In the genomic region with DNA sequence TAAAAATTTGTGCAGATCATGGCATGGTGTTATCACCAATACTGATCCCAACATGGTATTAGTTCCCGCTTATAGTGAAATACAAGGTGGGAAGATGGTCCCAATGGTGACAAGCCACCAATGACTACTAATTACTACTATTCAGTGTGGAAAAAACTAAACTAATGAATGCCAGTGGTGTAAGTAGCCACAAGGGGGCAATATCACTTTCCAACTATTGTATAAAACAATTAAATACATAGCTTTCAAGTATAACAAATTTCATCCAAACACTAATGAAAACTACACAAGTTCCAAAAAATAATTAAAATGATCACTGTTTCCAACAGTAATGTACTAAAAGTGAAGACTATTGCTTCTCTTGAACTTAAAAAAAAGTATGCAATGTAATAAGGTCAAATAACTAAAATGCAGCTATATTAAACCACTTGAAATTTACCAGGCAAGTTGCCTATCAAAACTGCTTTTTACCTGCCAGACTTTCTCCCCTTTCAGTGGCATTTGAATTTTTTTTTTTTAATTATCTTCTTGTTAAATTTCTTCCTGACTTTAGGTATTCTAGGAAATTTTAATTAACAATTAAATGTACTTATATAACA, we compare ENCODE assay signal across 8 cellular contexts. TPM values are rescaled to one million over a fixed set of nuclear protein-coding genes. Genes with fewer than 3 reads are reported as not detected.
DNase-seq lines count a peak whose midpoint lies in the region; ATAC-seq, FAIRE-seq and TF ChIP-seq lines count a peak whose summit lies in the region.

No MANE protein-coding gene starts in this region.

- CTCF ChIA-PET in BJ (lab: Yijun Ruan, JAX), result interaction anchor here (0.6 to 3.9 kb wide), 21 partner anchors 8 to 176 kb away, joined by 3 to 110 read pairs (median 5); no protein-coding TSS in a partner anchor

- WGBS in lung, 2 donors, result 72 to 89% methylated on average over 1 of the region's 1 CpG

- TF ChIP-seq POLR2A in H54 (IDR thresholded peaks at IDR 0.05; ENCODE audit: low read depth, low read length), result no peak

- ATAC-seq in lung (ENCODE audit: insufficient read depth, low FRiP score) (no peak), GM21723 (IDR thresholded peaks at IDR 0.05; ENCODE audit: unreplicated experiment) (no peak), GM19452 (IDR thresholded peaks at IDR 0.05; ENCODE audit: unreplicated experiment) (no peak)

- POLR2A ChIA-PET in BJ (lab: Charles Lee), result interaction anchor here (0.6 kb wide), 1 partner anchor 488 kb away, joined by 3 read pairs; no protein-coding TSS in a partner anchor

- no peaks in the 10 kb centered on the region for H3K9me3 ChIP-seq in lung (ENCODE audit: control insufficient read depth in 2 of 2, insufficient read depth in 1 of 2, low read length in 1 of 2)

- H3K4me3 ChIP-seq in BJ (ENCODE audit: low read depth, low read length), result no peak overlapping the region
- H3K4me3 ChIP-seq in lung, result no peak overlapping the region

- H3K27me3 ChIP-seq in BJ (ENCODE audit: control insufficient read depth, insufficient read depth, low read length), result no peaks in the 10 kb centered on the region
- no peaks in the 10 kb centered on the region for H3K27me3 ChIP-seq in lung (ENCODE audit: control insufficient read depth, insufficient read depth)

- H3K27ac ChIP-seq in lung (ENCODE audit: low read depth in 1 of 2, low read length in 1 of 2), result no peak overlapping the region

- no peaks in the 10 kb centered on the region for H3K4me1 ChIP-seq in lung (ENCODE audit: control insufficient read depth in 2 of 2, insufficient read depth in 2 of 2, low read length in 2 of 2)

- peaks cover 7% of the 10 kb centered on the region; the same call in 1 of the 2 replicates for H3K36me3 ChIP-seq in BJ (ENCODE audit: control insufficient read depth, insufficient read depth, low read length)
- H3K36me3 ChIP-seq in lung (ENCODE audit: control insufficient read depth in 2 of 2, insufficient read depth in 2 of 2, low read length in 2 of 2), result peaks cover under 1 to 6% of the 10 kb centered on the region in 2 donors

- no peak for DNase-seq in BJ (ENCODE audit: low read depth)
- DNase-seq in H54 (ENCODE audit: insufficient read length, low spot score), result no peak
- DNase-seq in NCI-H748 treated with DMSO at 0.1 percent for 48 hours (lab: John Stamatoyannopoulos, UW), result peak; percentile 26
- DNase-seq in central memory CD4-positive, alpha-beta T cell, result peak; percentile 12
- no peak for DNase-seq in lung (ENCODE audit: low spot score)
- DNase-seq in amniotic stem cell (lab: John Stamatoyannopoulos, UW), result no peak

- peak; percentile 64 for TF ChIP-seq CTCF in BJ (IDR thresholded peaks at IDR 0.05; ENCODE audit: insufficient read depth, low read depth, low read length)
- peak; percentile 53 for TF ChIP-seq CTCF in lung (IDR thresholded peaks at IDR 0.05; ENCODE audit: control extremely low read depth, extremely low read depth)

- FAIRE-seq in H54 (lab: Jason Lieb, UNC), result peak; percentile 84

RNA-seq across cellular contexts. Expression of a gene that starts 58.0 kb away (rescaled TPM):
- polyA plus RNA-seq in BJ (2011; rRNA removed) (1.0 and 1.1 TPM in 2 replicates), lung (1 to 10 TPM; 2.9 to 5.4 TPM)
- polyA minus RNA-seq in BJ (2011; rRNA and poly(A)+ RNA removed), result 0.57 and 1.0 TPM in 2 replicates
- total RNA-seq in lung, result 10 to 100 TPM; 11.1 to 18.0 TPM

Comparison
In these comparisons a context has a peak if more than half of its experiments do, and no peak if none do; other contexts are left out.
1. DNase-seq: peak in NCI-H748 treated with DMSO at 0.1 percent for 48 hours (single experiment) and central memory CD4-positive, alpha-beta T cell (single experiment); none in BJ (single experiment), H54 (single experiment), lung (single experiment) and amniotic stem cell (single experiment).